In genomic region chr17:64439521-64439920, GRCh38 we compare ENCODE assay signal across 2 cellular contexts.
A peak's percentile ranks its signal among the peaks of the same experiment; 100 is the strongest.
TF ChIP-seq lines count a peak whose summit lies in the region.

No MANE protein-coding gene starts in this region.

TF ChIP-seq in HEK293, 187 proteins besides CTCF, POLR2A, EP300 and RAD21:
- TF ChIP-seq ZNF707 (tag by site-specific recombination; IDR thresholded peaks at IDR 0.05) (peak; percentile 82), EGR2 (tag by site-specific recombination; IDR thresholded peaks at IDR 0.05; ENCODE audit: low read depth) (0 out of 2 replicates have a peak, but pooled peaks have one; percentile 12)

TF ChIP-seq in K562, 482 proteins besides CTCF, POLR2A, EP300 and RAD21:
- peak; percentile 90 for TF ChIP-seq ZNF707 (CRISPR knock-in tag; conservative IDR thresholded peaks at IDR 0.05)
